ENCODE assay signal across 26 cellular contexts in the genomic region with DNA sequence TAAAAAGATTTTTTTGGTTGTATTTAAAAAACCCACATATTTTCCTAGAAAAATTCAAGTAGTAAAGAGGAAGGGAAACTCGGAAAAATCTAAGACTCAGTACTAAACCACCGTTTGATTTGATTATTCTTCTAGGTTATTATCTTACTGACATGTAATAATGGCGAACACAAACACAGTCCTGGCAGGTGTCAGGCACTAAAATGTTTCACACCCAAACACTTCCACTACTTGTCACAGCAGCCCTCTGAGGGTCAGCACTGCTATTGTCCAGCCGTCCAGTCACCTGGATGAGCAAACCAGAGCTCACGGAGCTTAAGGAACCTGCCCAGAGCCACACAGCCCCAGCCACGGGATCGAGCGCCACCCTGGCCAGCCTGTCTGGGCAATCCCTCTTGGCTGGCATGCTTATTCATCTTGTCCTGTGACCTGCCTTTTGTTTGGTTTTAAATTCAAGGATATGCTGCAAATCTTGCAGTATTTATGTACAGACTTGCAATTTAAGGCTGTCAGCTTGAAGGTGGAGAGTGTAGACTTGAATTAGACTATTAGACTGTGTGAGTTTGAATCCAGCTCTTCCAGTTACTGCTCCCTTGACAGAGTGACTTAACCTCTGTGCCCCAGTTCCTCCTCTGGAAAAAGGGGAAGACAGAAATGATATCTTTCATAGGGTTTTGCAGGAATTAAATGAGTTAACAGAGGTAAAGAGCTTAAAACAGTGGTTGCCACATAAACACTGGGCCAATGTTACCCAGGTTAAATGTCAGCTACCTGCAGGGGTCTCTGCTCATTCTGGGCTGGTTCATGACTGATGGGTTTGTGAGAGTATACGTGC.
DNase-seq lines count a peak whose midpoint lies in the region; FAIRE-seq and TF ChIP-seq lines count a peak whose summit lies in the region.
"Had no signal": no experiment of that assay in that cellular context is flagged by ENCODE, and none has a peak within 500 bp of the region (broad histone marks: within the 10 kb centered on the region; RNA-seq: fewer than 3 reads in every experiment).

No MANE protein-coding gene starts in this region.

- H3K36me3 ChIP-seq in colonic mucosa = no peaks in the 10 kb centered on the region
- H3K36me3 ChIP-seq: cardiac muscle cell, thyroid gland had no signal

- no peak for TF ChIP-seq CTCF in NB4 (IDR thresholded peaks at IDR 0.05; ENCODE audit: low read depth, low read length)
- TF ChIP-seq CTCF in colonic mucosa (IDR thresholded peaks at IDR 0.05) = no peak
- TF ChIP-seq CTCF in nephron progenitor cell (IDR thresholded peaks at IDR 0.05) = no peak

- no peak overlapping the region for H3K4me3 Mint-ChIP-seq in nephron progenitor cell
- H3K4me3 Mint-ChIP-seq: activated CD8-positive, alpha-beta T cell treated with anti-CD3 and anti-CD28 coated beads for 36 hours had no signal

- peaks cover 32% of the 10 kb centered on the region for H3K36me3 Mint-ChIP-seq in nephron progenitor cell (ENCODE audit: low read depth)

- peak; percentile 31 for DNase-seq in NCI-H146 (lab: John Stamatoyannopoulos, UW)
- no peak for DNase-seq in NCI-H146 treated with DMSO at 0.1 percent for 48 hours (lab: John Stamatoyannopoulos, UW; ENCODE audit: unreplicated experiment)
- DNase-seq in NB4 (ENCODE audit: low read depth) = peak; percentile 21
- peak; percentile 34 for DNase-seq in colonic mucosa
- DNase-seq in nephron progenitor cell = no peak
- DNase-seq in H54 (ENCODE audit: insufficient read length, low spot score) = no peak
- no peak for DNase-seq in central memory CD4-positive, alpha-beta T cell
- no peak for DNase-seq in mesenteric fat pad (ENCODE audit: low spot score)
- DNase-seq: activated CD4-positive, CD25-positive, alpha-beta regulatory T cell treated with anti-CD3 and anti-CD28 coated beads, Interleukin-2, amount 50 U/mL, for 72 hours; activated CD8-positive, alpha-beta T cell treated with anti-CD3 and anti-CD28 coated beads for 36 hours; activated effector memory CD4-positive, alpha-beta T cell treated with anti-CD3 and anti-CD28 coated beads, Interleukin-2, amount 50 U/mL, for 16 hours; activated T-cell treated with anti-CD3 and anti-CD28 coated beads for 4 hours; Caco-2; dorsolateral prefrontal cortex; erythroblast; foreskin melanocyte; hippocampal formation; NCI-H1417 treated with DMSO at 0.1 percent for 48 hours; NCI-H524; retina; stimulated activated CD4-positive, alpha-beta T cell treated with anti-CD3 and anti-CD28 coated beads, Interleukin-4, amount 100 ng/mL, for 24 hours; stimulated activated naive CD4-positive, alpha-beta T cell treated with Interleukin-2 at 50 U/mL for 16 hours; thyroid gland had no signal

- peaks cover 3% of the 10 kb centered on the region for H3K27me3 Mint-ChIP-seq in nephron progenitor cell (ENCODE audit: low read depth, poor library complexity)
- H3K27me3 Mint-ChIP-seq: activated CD8-positive, alpha-beta T cell treated with anti-CD3 and anti-CD28 coated beads for 36 hours had no signal

- TF ChIP-seq POLR2A in NB4 (IDR thresholded peaks at IDR 0.05; ENCODE audit: extremely low read depth, insufficient read length) (no peak), H54 (IDR thresholded peaks at IDR 0.05; ENCODE audit: low read depth, low read length) (no peak)

- H3K4me1 Mint-ChIP-seq in nephron progenitor cell = peaks cover 45% of the 10 kb centered on the region

- no peaks in the 10 kb centered on the region for H3K27me3 ChIP-seq in colonic mucosa
- H3K27me3 ChIP-seq: cardiac muscle cell, dorsolateral prefrontal cortex, thyroid gland had no signal

- H3K4me1 ChIP-seq in colonic mucosa = no peaks in the 10 kb centered on the region
- H3K4me1 ChIP-seq: thyroid gland had no signal

- no peak overlapping the region for H3K9ac ChIP-seq in colonic mucosa (ENCODE audit: low read depth in 2 of 2, low read length in 2 of 2)

- H3K27ac ChIP-seq in colonic mucosa = no peak overlapping the region
- H3K27ac ChIP-seq: 22Rv1, cardiac muscle cell, dorsolateral prefrontal cortex, thyroid gland had no signal

- H3K9me3 ChIP-seq in colonic mucosa = no peaks in the 10 kb centered on the region
- H3K9me3 ChIP-seq: Caco-2, thyroid gland had no signal

- H3K9me3 Mint-ChIP-seq in nephron progenitor cell = peaks cover 11% of the 10 kb centered on the region

- H3K27ac Mint-ChIP-seq in nephron progenitor cell = peak overlapping the region; percentile 29
- H3K27ac Mint-ChIP-seq: activated CD8-positive, alpha-beta T cell treated with anti-CD3 and anti-CD28 coated beads for 36 hours had no signal

- no peak for FAIRE-seq in H54 (lab: Jason Lieb, UNC)

- H3K4me3 ChIP-seq in NB4 (ENCODE audit: low read depth, low read length) (no peak overlapping the region), colonic mucosa (no peak overlapping the region)
- H3K4me3 ChIP-seq: cardiac muscle cell, dorsolateral prefrontal cortex, lung, thyroid gland had no signal

- intact Hi-C loops in colonic mucosa (cut with DNase I) = no loop called here

Comparison
In these comparisons a context has a peak if more than half of its experiments do, and no peak if none do; other contexts are left out.
1. DNase-seq: peak in NCI-H146 (single experiment), NB4 (single experiment) and colonic mucosa (single experiment); none in NCI-H146 treated with DMSO at 0.1 percent for 48 hours (single experiment), nephron progenitor cell (single experiment), H54 (single experiment), central memory CD4-positive, alpha-beta T cell (single experiment) and mesenteric fat pad (single experiment).